Comparison of ENCODE assay signal across 7 cellular contexts in genomic region chrX:12564221-12564620, GRCh38.
"Had no signal": no experiment of that assay in that cellular context is flagged by ENCODE, and none has a peak within 500 bp of the region (broad histone marks: within the 10 kb centered on the region; RNA-seq: fewer than 3 reads in every experiment).

No MANE protein-coding gene starts in this region.

- DNase-seq: IMR-90, KBM-7, KG1 had no signal

- FAIRE-seq: HepG2, HTR-8/SVneo, K562 had no signal

- ATAC-seq: HepG2, K562 had no signal

- H3K27ac ChIP-seq: HL-60 had no signal

- H3K4me3 ChIP-seq: K562 had no signal
